10 cellular contexts compared by ENCODE assay signal in the genomic region with DNA sequence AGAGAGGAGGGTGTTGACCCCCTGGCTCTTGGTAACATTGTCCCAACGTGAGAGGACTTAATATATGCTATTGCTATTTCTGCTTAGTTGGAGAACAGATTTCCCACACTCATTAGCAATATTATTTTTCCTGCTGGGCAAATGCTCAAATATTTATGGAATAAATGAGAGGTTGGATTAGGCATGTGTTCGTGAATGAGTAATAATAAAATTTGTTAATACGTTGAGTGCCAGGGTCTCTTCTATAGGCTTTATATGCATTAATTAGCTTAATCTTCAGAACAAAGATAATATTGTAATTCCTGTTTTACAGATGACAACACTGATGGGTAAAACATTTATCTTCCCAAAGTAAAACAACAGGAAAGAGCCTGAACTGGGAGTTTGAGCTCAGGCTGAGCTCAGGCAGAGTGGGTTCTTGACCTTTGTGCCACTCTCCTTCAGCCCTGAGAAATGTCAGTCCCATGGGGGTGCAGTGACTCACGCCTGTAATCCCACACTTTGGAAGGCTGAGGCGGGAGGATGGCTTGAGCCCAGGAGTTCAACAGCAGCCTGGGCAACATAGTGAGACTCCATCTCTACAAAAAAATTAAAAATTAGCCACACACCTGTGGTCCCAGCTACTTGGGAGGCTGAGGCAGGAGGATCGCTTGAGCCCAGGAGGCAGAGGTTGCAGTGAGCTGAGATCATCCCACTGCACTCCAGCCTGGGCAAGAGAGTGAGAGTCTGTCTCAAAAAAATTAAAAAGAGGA. TPM values are rescaled to one million over a fixed set of nuclear protein-coding genes. Genes with fewer than 3 reads are reported as not detected.
A peak's percentile ranks its signal among the peaks of the same experiment; 100 is the strongest.
DNase-seq lines count a peak whose midpoint lies in the region; ATAC-seq and TF ChIP-seq lines count a peak whose summit lies in the region.
"Had no signal": no experiment of that assay in that cellular context is flagged by ENCODE, and none has a peak within 500 bp of the region (broad histone marks: within the 10 kb centered on the region; RNA-seq: fewer than 3 reads in every experiment).

No MANE protein-coding gene starts in this region.

- peak overlapping the region; percentile 86 for H3K4me3 Mint-ChIP-seq in GM23338

- 0 out of 3 replicates have a peak, but pooled peaks cover 2% of the 10 kb centered on the region for H3K36me3 Mint-ChIP-seq in GM23338 (ENCODE audit: low read depth)

- in situ Hi-C loops in Panc1 (cut with HindIII; ENCODE audit: low pct_unique_long_range_greater_than_20kb, low sequenced_read_pairs): no loop called here

- peaks cover 25% of the 10 kb centered on the region for H3K9me3 Mint-ChIP-seq in GM23338

- no peak overlapping the region; the same call in 1 of the 2 replicates for H3K27ac Mint-ChIP-seq in GM23338

- POLR2A ChIA-PET in Panc1 (lab: Charles Lee): no interaction called here

- DNase-seq in GM23338 (ENCODE audit: low spot score): no peak
- no peak for DNase-seq in Panc1 (ENCODE audit: low read depth, low spot score)
- peak; percentile 18 for DNase-seq in fibroblast of peridontal ligament (ENCODE audit: extremely low read depth)
- DNase-seq in retinal pigment epithelial cell (ENCODE audit: low read depth): no peak
- DNase-seq in stimulated activated CD8-positive, alpha-beta memory T cell treated with anti-CD3 and anti-CD28 coated beads, Interleukin-4, amount 100 ng/mL, for 48 hours: no peak
- DNase-seq: activated CD4-positive, alpha-beta T cell treated with anti-CD3 and anti-CD28 coated beads for 48 hours; left ventricle myocardium superior; NCI-H2029 treated with DMSO at 0.1 percent for 48 hours had no signal

- H3K4me1 ChIP-seq in GM23338 (ENCODE audit: insufficient read depth): no peaks in the 10 kb centered on the region
- peaks cover 6% of the 10 kb centered on the region; the same call in 1 of the 2 replicates for H3K4me1 ChIP-seq in Panc1 (ENCODE audit: control insufficient read depth, insufficient read depth, low read length)

- H3K27me3 ChIP-seq in GM23338 (ENCODE audit: insufficient read depth) (no peaks in the 10 kb centered on the region), Panc1 (ENCODE audit: control insufficient read depth, insufficient read depth, low read length) (no peaks in the 10 kb centered on the region)

- intact Hi-C loops in Panc1 (cut with micrococcal nuclease; ENCODE audit: unreplicated experiment): no loop called here

- H3K4me1 Mint-ChIP-seq in GM23338: peaks cover 6% of the 10 kb centered on the region; the same call in 2 of the 3 replicates

- no peaks in the 10 kb centered on the region for H3F3A ChIP-seq in GM23338 (replicated peaks; ENCODE audit: low read depth)

- H3K27me3 Mint-ChIP-seq in GM23338 (ENCODE audit: insufficient read depth, low read depth, poor library complexity): peaks cover 4% of the 10 kb centered on the region

- H3K4me3 ChIP-seq in GM23338 (peak overlapping the region; percentile 84), Panc1 (ENCODE audit: low read depth in 2 of 2, low read length in 2 of 2) (peak overlapping the region; percentile 65 to 77; a peak in 3 of 4 replicates), retinal pigment epithelial cell (ENCODE audit: low read length) (peak overlapping the region; percentile 70)

- BruUV-seq in Panc1 (replicated peaks; lab: Mats Ljungman, UMichigan): no TSS peak

- H3K9me2 ChIP-seq in GM23338 (ENCODE audit: insufficient read depth): no peaks in the 10 kb centered on the region

- CTCF ChIA-PET in Panc1 (lab: Charles Lee): no interaction called here

- peak overlapping the region; percentile 95 for H2AFZ ChIP-seq in GM23338

- no peak for TF ChIP-seq CTCF in GM23338 (conservative IDR thresholded peaks at IDR 0.05; ENCODE audit: low read depth in 2 of 2)
- TF ChIP-seq CTCF in Panc1 (IDR thresholded peaks at IDR 0.05): no peak
- no peak for TF ChIP-seq CTCF in retinal pigment epithelial cell (conservative IDR thresholded peaks at IDR 0.05; ENCODE audit: low read depth, low read length)

- H3K9me3 ChIP-seq in Panc1 (ENCODE audit: control insufficient read depth, insufficient read depth, low read depth, low read length): no peaks in the 10 kb centered on the region

- H3K36me3 ChIP-seq in GM23338 (ENCODE audit: insufficient read depth): no peaks in the 10 kb centered on the region
- H3K36me3 ChIP-seq in Panc1 (ENCODE audit: control insufficient read depth, insufficient read depth, low read length): no peaks in the 10 kb centered on the region

- ATAC-seq in GM23338: no peak
- ATAC-seq in Panc1: no peak
- no peak for ATAC-seq in HG02571 (IDR thresholded peaks at IDR 0.05; ENCODE audit: unreplicated experiment)
- ATAC-seq in GM18517 (IDR thresholded peaks at IDR 0.05; ENCODE audit: unreplicated experiment): no peak

- H3K79me2 ChIP-seq in GM23338 (replicated peaks; ENCODE audit: insufficient read depth): no peaks in the 10 kb centered on the region

- peak overlapping the region; percentile 96 for H3K4me2 ChIP-seq in GM23338

- no peaks in the 10 kb centered on the region for H4K20me1 ChIP-seq in GM23338 (replicated peaks; ENCODE audit: insufficient read depth)

- H3K27ac ChIP-seq in GM23338 (ENCODE audit: low read depth) (no peak overlapping the region), Panc1 (ENCODE audit: low read length) (no peak overlapping the region)

TF ChIP-seq in GM23338, 12 proteins besides CTCF, POLR2A, EP300 and RAD21:
- TF ChIP-seq EZH2phosphoT487 (IDR thresholded peaks at IDR 0.05; ENCODE audit: unreplicated experiment): no peak
- TF ChIP-seq CREB1 (CRISPR knock-in tag; IDR thresholded peaks at IDR 0.05; ENCODE audit: low read depth): no peak
- TF ChIP-seq NANOG (IDR thresholded peaks at IDR 0.05; ENCODE audit: borderline replicate concordance): no peak
- TF ChIP-seq EZH2 (IDR thresholded peaks at IDR 0.05; ENCODE audit: low read depth, unreplicated experiment): no peak

RNA-seq across cellular contexts. Expression of a gene that starts 1.2 kb away (rescaled TPM):
- 1.8 and 4.2 TPM in 2 replicates for total RNA-seq in GM23338 (2014; rRNA removed; shearing (Covaris generic))
- 2.5 and 2.7 TPM in 2 replicates for polyA plus RNA-seq in GM23338 (2016; fragmentation: Nextera tagmentation; extraction: Ambion mirVana)
- 1.8 TPM for total RNA-seq in Panc1 (2021; ENCODE audit: unreplicated experiment)
- 1.1 TPM for polyA plus RNA-seq in Panc1 (2012; ENCODE audit: insufficient read length)

RNA-seq across cellular contexts. Expression of a gene that starts 44.0 kb away (rescaled TPM):
- 3.8 and 5.0 TPM in 2 replicates for total RNA-seq in GM23338 (2014; rRNA removed; shearing (Covaris generic))
- polyA plus RNA-seq in GM23338 (2016; fragmentation: Nextera tagmentation; extraction: Ambion mirVana): 3.4 and 5.1 TPM in 2 replicates
- total RNA-seq in Panc1 (2021; ENCODE audit: unreplicated experiment): 5.1 TPM
- 2.8 TPM for polyA plus RNA-seq in Panc1 (2012; ENCODE audit: insufficient read length)

RNA-seq across cellular contexts. Expression of a gene that starts 48.5 kb away (rescaled TPM):
- total RNA-seq in GM23338 (2014; rRNA removed; shearing (Covaris generic)): 14.5 and 18.2 TPM in 2 replicates
- 6.6 and 8.7 TPM in 2 replicates for polyA plus RNA-seq in GM23338 (2016; fragmentation: Nextera tagmentation; extraction: Ambion mirVana)
- 15.4 TPM for total RNA-seq in Panc1 (2021; ENCODE audit: unreplicated experiment)
- polyA plus RNA-seq in Panc1 (2012; ENCODE audit: insufficient read length): 4.7 TPM
